In the genomic region with DNA sequence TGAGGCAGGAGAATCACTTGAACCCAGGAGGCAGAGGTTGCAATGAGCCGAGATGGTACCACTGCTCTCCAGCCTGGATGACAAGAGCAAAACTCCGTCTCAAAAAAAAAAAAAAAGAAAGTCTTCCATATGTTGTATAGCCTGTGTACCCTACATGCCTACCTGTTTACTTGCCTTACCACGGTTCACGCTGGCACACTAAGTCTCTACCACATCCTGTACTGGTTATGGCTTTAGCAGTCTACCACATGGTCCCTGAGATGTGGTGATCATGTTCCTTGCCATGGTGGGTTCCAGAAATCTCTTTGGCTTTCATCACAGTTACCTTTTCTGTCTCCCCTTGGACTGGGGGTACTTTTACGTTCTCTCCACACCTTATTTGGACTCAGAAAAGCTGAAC, we compare ENCODE assay signal across 24 cellular contexts.
DNase-seq lines count a peak whose midpoint lies in the region; ATAC-seq and TF ChIP-seq lines count a peak whose summit lies in the region.
"Had no signal": no experiment of that assay in that cellular context is flagged by ENCODE, and none has a peak within 500 bp of the region (broad histone marks: within the 10 kb centered on the region; RNA-seq: fewer than 3 reads in every experiment).

No MANE protein-coding gene starts in this region.

- H3K27ac Mint-ChIP-seq in activated CD4-positive, alpha-beta memory T cell treated with anti-CD3 and anti-CD28 coated beads, Interleukin-2, amount 10 ng/mL, durations not matched to agents 7 days and 5 days: no peak overlapping the region
- no peak overlapping the region for H3K27ac Mint-ChIP-seq in activated CD4-positive, alpha-beta memory T cell treated with anti-CD3 and anti-CD28 coated beads for 36 hours
- H3K27ac Mint-ChIP-seq in T-cell (no peak overlapping the region), osteocyte (ENCODE audit: unreplicated experiment) (no peak overlapping the region)
- H3K27ac Mint-ChIP-seq in effector memory CD8-positive, alpha-beta T cell: no peak overlapping the region
- no peak overlapping the region for H3K27ac Mint-ChIP-seq in stimulated activated naive CD8-positive, alpha-beta T cell treated with anti-CD3 and anti-CD28 coated beads, Interleukin-15, amount 100 ng/mL, for 72 hours
- H3K27ac Mint-ChIP-seq: activated T-cell treated with anti-CD3 and anti-CD28 coated beads, Interleukin-2, amount 50 U/mL, for 24 hours; B cell; IgD-negative memory B cell had no signal

- peak; percentile 20 for DNase-seq in activated CD4-positive, alpha-beta memory T cell treated with anti-CD3 and anti-CD28 coated beads, Interleukin-2, amount 10 ng/mL, durations not matched to agents 7 days and 5 days
- DNase-seq in activated CD4-positive, alpha-beta memory T cell treated with anti-CD3 and anti-CD28 coated beads for 36 hours: no peak
- peak in 16 of 34 experiments; percentile 2 to 57 (median 11) for DNase-seq in T-cell
- peak in 1 of 3 experiments; percentile 12 for DNase-seq in effector memory CD8-positive, alpha-beta T cell
- peak in 1 of 2 donors; percentile 39 for DNase-seq in stimulated activated naive CD8-positive, alpha-beta T cell treated with anti-CD3 and anti-CD28 coated beads, Interleukin-15, amount 100 ng/mL, for 72 hours
- no peak for DNase-seq in 8988T
- no peak for DNase-seq in ecto neural progenitor cell (ENCODE audit: low spot score)
- no peak for DNase-seq in osteocyte (ENCODE audit: extremely low spot score, unreplicated experiment)
- DNase-seq: activated T-cell treated with anti-CD3 and anti-CD28 coated beads, Interleukin-2, amount 50 U/mL, for 24 hours; Caco-2; cerebellar nuclear complex; effector CD8-positive, alpha-beta T cell; erythroblast; foreskin fibroblast; heart left ventricle; kidney glomerular epithelial cell; NCI-H1105 treated with DMSO at 0.1 percent for 48 hours; NCI-H2029; RPMI8226; transverse colon had no signal

- ATAC-seq in T-cell (replicated peaks in 1 of 4): peak; percentile 69 to 91 (median 90)
- ATAC-seq in effector memory CD8-positive, alpha-beta T cell (replicated peaks): peak; percentile 100
- peak; percentile 99 for ATAC-seq in stimulated activated naive CD8-positive, alpha-beta T cell treated with anti-CD3 and anti-CD28 coated beads, Interleukin-15, amount 100 ng/mL, for 72 hours
- ATAC-seq: A549, heart left ventricle had no signal

- POLR2A ChIA-PET in activated CD4-positive, alpha-beta memory T cell treated with anti-CD3 and anti-CD28 coated beads, Interleukin-2, amount 10 ng/mL, durations not matched to agents 7 days and 5 days (lab: Charles Lee): no interaction called here
- POLR2A ChIA-PET in activated CD4-positive, alpha-beta memory T cell treated with anti-CD3 and anti-CD28 coated beads for 36 hours (lab: Charles Lee): no interaction called here
- POLR2A ChIA-PET in T-cell (lab: Charles Lee): no interaction called here

- peaks cover 10% of the 10 kb centered on the region for H3K4me1 Mint-ChIP-seq in activated CD4-positive, alpha-beta memory T cell treated with anti-CD3 and anti-CD28 coated beads, Interleukin-2, amount 10 ng/mL, durations not matched to agents 7 days and 5 days
- peaks cover 6% of the 10 kb centered on the region for H3K4me1 Mint-ChIP-seq in activated CD4-positive, alpha-beta memory T cell treated with anti-CD3 and anti-CD28 coated beads for 36 hours (ENCODE audit: low read depth)
- H3K4me1 Mint-ChIP-seq in T-cell (peaks cover 9 to 14% (median 12%) of the 10 kb centered on the region in 3 donors), osteocyte (ENCODE audit: unreplicated experiment) (peaks cover 7% of the 10 kb centered on the region)
- peaks cover 8 to 9% of the 10 kb centered on the region in 2 donors for H3K4me1 Mint-ChIP-seq in effector memory CD8-positive, alpha-beta T cell (ENCODE audit: low read depth in 2 of 2)
- H3K4me1 Mint-ChIP-seq in stimulated activated naive CD8-positive, alpha-beta T cell treated with anti-CD3 and anti-CD28 coated beads, Interleukin-15, amount 100 ng/mL, for 72 hours: peaks cover 20% of the 10 kb centered on the region

- no peak overlapping the region for H3K4me3 Mint-ChIP-seq in activated CD4-positive, alpha-beta memory T cell treated with anti-CD3 and anti-CD28 coated beads, Interleukin-2, amount 10 ng/mL, durations not matched to agents 7 days and 5 days
- H3K4me3 Mint-ChIP-seq in activated CD4-positive, alpha-beta memory T cell treated with anti-CD3 and anti-CD28 coated beads for 36 hours: no peak overlapping the region
- H3K4me3 Mint-ChIP-seq in T-cell (no peak overlapping the region), osteocyte (ENCODE audit: unreplicated experiment) (no peak overlapping the region)
- no peak overlapping the region for H3K4me3 Mint-ChIP-seq in effector memory CD8-positive, alpha-beta T cell
- peak overlapping the region; percentile 11 to 19 for H3K4me3 Mint-ChIP-seq in stimulated activated naive CD8-positive, alpha-beta T cell treated with anti-CD3 and anti-CD28 coated beads, Interleukin-15, amount 100 ng/mL, for 72 hours
- H3K4me3 Mint-ChIP-seq: activated T-cell treated with anti-CD3 and anti-CD28 coated beads, Interleukin-2, amount 50 U/mL, for 24 hours; B cell; IgD-negative memory B cell had no signal

- no peak for TF ChIP-seq CTCF in osteocyte (IDR thresholded peaks at IDR 0.05)

- no peaks in the 10 kb centered on the region for H3K36me3 Mint-ChIP-seq in activated CD4-positive, alpha-beta memory T cell treated with anti-CD3 and anti-CD28 coated beads, Interleukin-2, amount 10 ng/mL, durations not matched to agents 7 days and 5 days (ENCODE audit: low read depth)
- H3K36me3 Mint-ChIP-seq in activated CD4-positive, alpha-beta memory T cell treated with anti-CD3 and anti-CD28 coated beads for 36 hours: no peaks in the 10 kb centered on the region
- H3K36me3 Mint-ChIP-seq in T-cell (no peaks in the 10 kb centered on the region), osteocyte (ENCODE audit: unreplicated experiment) (no peaks in the 10 kb centered on the region)
- no peaks in the 10 kb centered on the region for H3K36me3 Mint-ChIP-seq in effector memory CD8-positive, alpha-beta T cell (ENCODE audit: insufficient read depth)
- H3K36me3 Mint-ChIP-seq: activated naive CD4-positive, alpha-beta T cell treated with anti-CD3 and anti-CD28 coated beads, Interleukin-2, amount 50 U/mL, for 72 hours; IgD-negative memory B cell had no signal

- intact Hi-C loops in activated CD4-positive, alpha-beta memory T cell treated with anti-CD3 and anti-CD28 coated beads for 36 hours (cut with micrococcal nuclease): no loop called here

- no peaks in the 10 kb centered on the region for H3K9me3 Mint-ChIP-seq in activated CD4-positive, alpha-beta memory T cell treated with anti-CD3 and anti-CD28 coated beads, Interleukin-2, amount 10 ng/mL, durations not matched to agents 7 days and 5 days
- H3K9me3 Mint-ChIP-seq in activated CD4-positive, alpha-beta memory T cell treated with anti-CD3 and anti-CD28 coated beads for 36 hours: no peaks in the 10 kb centered on the region
- H3K9me3 Mint-ChIP-seq in T-cell (no peaks in the 10 kb centered on the region), osteocyte (ENCODE audit: unreplicated experiment) (no peaks in the 10 kb centered on the region)
- H3K9me3 Mint-ChIP-seq in effector memory CD8-positive, alpha-beta T cell: no peaks in the 10 kb centered on the region
- H3K9me3 Mint-ChIP-seq in stimulated activated naive CD8-positive, alpha-beta T cell treated with anti-CD3 and anti-CD28 coated beads, Interleukin-15, amount 100 ng/mL, for 72 hours: no peaks in the 10 kb centered on the region
- H3K9me3 Mint-ChIP-seq: activated naive CD4-positive, alpha-beta T cell treated with anti-CD3 and anti-CD28 coated beads, Interleukin-2, amount 50 U/mL, for 72 hours; activated T-cell treated with anti-CD3 and anti-CD28 coated beads, Interleukin-2, amount 50 U/mL, for 24 hours; IgD-negative memory B cell had no signal

- H3K27me3 Mint-ChIP-seq in activated CD4-positive, alpha-beta memory T cell treated with anti-CD3 and anti-CD28 coated beads, Interleukin-2, amount 10 ng/mL, durations not matched to agents 7 days and 5 days: peaks cover 14% of the 10 kb centered on the region
- H3K27me3 Mint-ChIP-seq in activated CD4-positive, alpha-beta memory T cell treated with anti-CD3 and anti-CD28 coated beads for 36 hours: peaks cover 12% of the 10 kb centered on the region
- H3K27me3 Mint-ChIP-seq in T-cell (peaks cover 12% of the 10 kb centered on the region in 2 donors), osteocyte (ENCODE audit: unreplicated experiment) (no peaks in the 10 kb centered on the region)
- peaks cover 35 to 43% of the 10 kb centered on the region in 2 donors for H3K27me3 Mint-ChIP-seq in effector memory CD8-positive, alpha-beta T cell
- H3K27me3 Mint-ChIP-seq in stimulated activated naive CD8-positive, alpha-beta T cell treated with anti-CD3 and anti-CD28 coated beads, Interleukin-15, amount 100 ng/mL, for 72 hours: no peaks in the 10 kb centered on the region

- CTCF ChIA-PET in activated CD4-positive, alpha-beta memory T cell treated with anti-CD3 and anti-CD28 coated beads, Interleukin-2, amount 10 ng/mL, durations not matched to agents 7 days and 5 days (lab: Charles Lee): no interaction called here
- CTCF ChIA-PET in activated CD4-positive, alpha-beta memory T cell treated with anti-CD3 and anti-CD28 coated beads for 36 hours (lab: Charles Lee): no interaction called here
- CTCF ChIA-PET in T-cell (lab: Charles Lee): no interaction called here

Comparison
In these comparisons a context has a peak if more than half of its experiments do, and no peak if none do; other contexts are left out.
1. H3K4me3 Mint-ChIP-seq: peak in stimulated activated naive CD8-positive, alpha-beta T cell treated with anti-CD3 and anti-CD28 coated beads, Interleukin-15, amount 100 ng/mL, for 72 hours (2 of 2); none in activated CD4-positive, alpha-beta memory T cell treated with anti-CD3 and anti-CD28 coated beads, Interleukin-2, amount 10 ng/mL, durations not matched to agents 7 days and 5 days (single experiment), activated CD4-positive, alpha-beta memory T cell treated with anti-CD3 and anti-CD28 coated beads for 36 hours (single experiment), T-cell (0 of 3), effector memory CD8-positive, alpha-beta T cell (0 of 2) and osteocyte (single experiment).
2. Peak in every context shown above with its lines, with median percentiles within 50 percentile points of each other: ATAC-seq.